Comparison of ENCODE assay signal across 9 cellular contexts in the genomic region with DNA sequence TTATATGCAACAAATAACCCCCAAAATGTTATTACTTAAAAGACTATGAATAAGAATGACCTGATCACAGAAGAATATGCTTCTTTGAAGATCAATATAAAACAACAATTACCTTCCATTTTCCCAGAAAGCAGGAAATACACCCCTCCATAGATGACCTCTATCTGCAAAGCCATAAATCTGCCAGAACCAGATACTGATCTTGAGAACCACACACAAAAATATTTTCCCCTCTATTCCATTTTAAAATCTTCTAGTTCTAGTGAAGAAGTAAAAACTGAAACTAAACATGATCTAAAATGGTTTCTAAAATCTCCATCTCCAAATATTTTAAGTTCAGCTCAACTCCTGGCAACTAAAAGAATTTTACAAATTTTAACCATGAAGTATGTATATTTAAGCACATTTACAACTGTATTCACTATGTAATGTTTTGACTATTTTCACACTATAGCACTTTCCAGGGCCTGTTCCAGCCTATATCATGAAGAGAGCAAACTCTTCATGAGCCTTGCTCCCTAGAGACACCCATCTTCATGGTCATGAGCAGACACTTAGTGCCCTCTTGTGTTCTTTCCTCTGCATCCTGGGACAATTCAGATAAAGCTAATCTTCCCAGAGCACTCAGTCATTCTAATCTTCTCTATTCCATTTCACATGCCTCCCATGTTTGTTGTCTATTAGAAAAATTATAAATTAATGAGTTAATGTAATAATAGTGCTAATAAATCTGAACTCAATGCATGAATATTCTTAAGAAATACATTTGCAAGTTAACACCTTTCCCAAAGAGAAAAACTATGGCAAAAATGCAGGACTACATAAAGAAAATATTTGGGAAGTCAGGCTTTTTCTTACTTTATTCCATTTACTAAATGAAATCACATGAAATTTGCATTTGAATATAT.
DNase-seq lines count a peak whose midpoint lies in the region; ATAC-seq, FAIRE-seq and TF ChIP-seq lines count a peak whose summit lies in the region.
"Had no signal": no experiment of that assay in that cellular context is flagged by ENCODE, and none has a peak within 500 bp of the region (broad histone marks: within the 10 kb centered on the region; RNA-seq: fewer than 3 reads in every experiment).

No MANE protein-coding gene starts in this region.

- no peaks in the 10 kb centered on the region for H3K9me3 ChIP-seq in SK-N-MC (ENCODE audit: low read depth, low read length)

- no peak overlapping the region for H3K27ac Mint-ChIP-seq in stimulated activated effector memory CD8-positive, alpha-beta T cell treated with anti-CD3 and anti-CD28 coated beads, Interleukin-12 subunit alpha, Interleukin-12 subunit beta, amount 100 ng/mL, for 72 hours

- H3K36me3 ChIP-seq in SK-N-MC (ENCODE audit: insufficient read depth, low read length) = peaks cover 48% of the 10 kb centered on the region

- no peak overlapping the region for H3K9ac ChIP-seq in SK-N-MC (ENCODE audit: insufficient read length)

- peaks cover 27% of the 10 kb centered on the region for H3K4me1 Mint-ChIP-seq in stimulated activated effector memory CD8-positive, alpha-beta T cell treated with anti-CD3 and anti-CD28 coated beads, Interleukin-12 subunit alpha, Interleukin-12 subunit beta, amount 100 ng/mL, for 72 hours

- H3K4me3 Mint-ChIP-seq in stimulated activated effector memory CD8-positive, alpha-beta T cell treated with anti-CD3 and anti-CD28 coated beads, Interleukin-12 subunit alpha, Interleukin-12 subunit beta, amount 100 ng/mL, for 72 hours = no peak overlapping the region
- H3K4me3 Mint-ChIP-seq: IgD-negative memory B cell had no signal

- no peak overlapping the region for H3K27ac ChIP-seq in SK-N-MC

- peaks cover 4% of the 10 kb centered on the region for H3K9me3 Mint-ChIP-seq in stimulated activated effector memory CD8-positive, alpha-beta T cell treated with anti-CD3 and anti-CD28 coated beads, Interleukin-12 subunit alpha, Interleukin-12 subunit beta, amount 100 ng/mL, for 72 hours
- H3K9me3 Mint-ChIP-seq: IgD-negative memory B cell had no signal

- DNase-seq in D721Med (ENCODE audit: insufficient read length, low spot score) (peak; percentile 21), HTR-8/SVneo (ENCODE audit: insufficient read length, low spot score) (peak; percentile 77), SK-N-MC (ENCODE audit: low read depth, low spot score) (peak; percentile 14), fibroblast of pulmonary artery (ENCODE audit: low read depth) (peak; percentile 63), NCI-H1694 (lab: John Stamatoyannopoulos, UW) (no peak)
- DNase-seq in stimulated activated effector memory CD8-positive, alpha-beta T cell treated with anti-CD3 and anti-CD28 coated beads, Interleukin-12 subunit alpha, Interleukin-12 subunit beta, amount 100 ng/mL, for 72 hours (ENCODE audit: low spot score in 2 of 2) = no peak
- no peak for DNase-seq in stimulated activated naive CD4-positive, alpha-beta T cell treated with Interleukin-2 at 50 U/mL for 16 hours (lab: John Stamatoyannopoulos, UW)

- H3K4me3 ChIP-seq in SK-N-MC (no peak overlapping the region), fibroblast of pulmonary artery (replicated peaks; ENCODE audit: low read depth, low read length) (no peak overlapping the region)

- TF ChIP-seq CTCF in D721Med (IDR thresholded peaks at IDR 0.05; ENCODE audit: insufficient read depth, missing control alignments) (peak; percentile 93), fibroblast of pulmonary artery (IDR thresholded peaks at IDR 0.05; ENCODE audit: low read length, missing control alignments) (peak; percentile 35)

- H3K36me3 Mint-ChIP-seq in stimulated activated effector memory CD8-positive, alpha-beta T cell treated with anti-CD3 and anti-CD28 coated beads, Interleukin-12 subunit alpha, Interleukin-12 subunit beta, amount 100 ng/mL, for 72 hours = peaks cover 86% of the 10 kb centered on the region

- FAIRE-seq in D721Med (lab: Jason Lieb, UNC) = peak; percentile 46
- FAIRE-seq in HTR-8/SVneo (lab: Jason Lieb, UNC) = peak; percentile 78

- peak; percentile 45 for ATAC-seq in stimulated activated effector memory CD8-positive, alpha-beta T cell treated with anti-CD3 and anti-CD28 coated beads, Interleukin-12 subunit alpha, Interleukin-12 subunit beta, amount 100 ng/mL, for 72 hours
- ATAC-seq in HG03097 (IDR thresholded peaks at IDR 0.05; ENCODE audit: low FRiP score, unreplicated experiment) = no peak

Comparison
In these comparisons a context has a peak if more than half of its experiments do, and no peak if none do; other contexts are left out.
1. DNase-seq: peak in D721Med (single experiment), HTR-8/SVneo (single experiment), SK-N-MC (single experiment) and fibroblast of pulmonary artery (single experiment); none in stimulated activated effector memory CD8-positive, alpha-beta T cell treated with anti-CD3 and anti-CD28 coated beads, Interleukin-12 subunit alpha, Interleukin-12 subunit beta, amount 100 ng/mL, for 72 hours (0 of 2), stimulated activated naive CD4-positive, alpha-beta T cell treated with Interleukin-2 at 50 U/mL for 16 hours (single experiment) and NCI-H1694 (single experiment).